35 cellular contexts compared by ENCODE assay signal in genomic region chr5:54995168-54995567, GRCh38. TPM values are rescaled to one million over a fixed set of nuclear protein-coding genes. Genes with fewer than 3 reads are reported as not detected.
"Had no signal": no experiment of that assay in that cellular context is flagged by ENCODE, and none has a peak within 500 bp of the region (broad histone marks: within the 10 kb centered on the region; RNA-seq: fewer than 3 reads in every experiment).

No MANE protein-coding gene starts in this region.

- H3K27ac ChIP-seq: ascending aorta, breast epithelium, cardiac muscle cell, coronary artery, dorsolateral prefrontal cortex, esophagus muscularis mucosa, foreskin keratinocyte, gastrocnemius medialis, heart left ventricle, WERI-Rb-1 had no signal

- ATAC-seq: activated CD4-positive, alpha-beta T cell treated with anti-CD3 and anti-CD28 coated beads for 36 hours; activated CD4-positive, CD25-positive, alpha-beta regulatory T cell treated with anti-CD3 and anti-CD28 coated beads, Interleukin-2, amount 50 U/mL, for 24 hours; activated naive CD4-positive, alpha-beta T cell treated with anti-CD3 and anti-CD28 coated beads, Interleukin-2, amount 50 U/mL, for 72 hours; activated T-cell treated with anti-CD3 and anti-CD28 coated beads, Interleukin-2, amount 50 U/mL, for 72 hours; foreskin keratinocyte; gastrocnemius medialis; heart left ventricle; T-helper 17 cell had no signal

- H3K4me3 ChIP-seq: ascending aorta, breast epithelium, cardiac muscle cell, coronary artery, dorsolateral prefrontal cortex, esophagus muscularis mucosa, gastrocnemius medialis, heart left ventricle had no signal

- H3K36me3 ChIP-seq: ascending aorta, breast epithelium, cardiac muscle cell, esophagus muscularis mucosa, gastrocnemius medialis, heart left ventricle, WERI-Rb-1 had no signal

- H3K27ac Mint-ChIP-seq: activated B cell treated with CpG ODN at 0.5 μM for 24 hours; activated CD4-positive, alpha-beta T cell treated with anti-CD3 and anti-CD28 coated beads for 36 hours; activated CD4-positive, alpha-beta T cell treated with anti-CD3 and anti-CD28 coated beads, Interleukin-2, amount 10 ng/mL, durations not matched to agents 7 days and 5 days; activated naive CD4-positive, alpha-beta T cell treated with anti-CD3 and anti-CD28 coated beads, Interleukin-2, amount 10 ng/mL, durations not matched to agents 7 days and 5 days; activated naive CD4-positive, alpha-beta T cell treated with anti-CD3 and anti-CD28 coated beads, Interleukin-2, amount 50 U/mL, for 72 hours; activated T-cell treated with anti-CD3 and anti-CD28 coated beads, Interleukin-2, amount 50 U/mL, for 24 hours; activated T-cell treated with anti-CD3 and anti-CD28 coated beads, Interleukin-2, amount 50 U/mL, for 72 hours; brain; dendritic cell treated with granulocyte-macrophage colony-stimulating factor and Interleukin-4, amounts not matched to agents 40 ng/mL and 50 ng/mL, for 4 days; T-helper 17 cell; T-helper 2 cell treated with Interferon-gamma antibody and Interleukin-4, amounts not matched to agents 5 μg/mL and 100 μg/mL, for 36 hours had no signal

- H3K4me1 Mint-ChIP-seq: activated B cell treated with CpG ODN at 0.5 μM for 24 hours, brain had no signal

- DNase-seq: activated B cell treated with CpG ODN at 0.5 μM for 24 hours; activated CD4-positive, alpha-beta T cell treated with anti-CD3 and anti-CD28 coated beads for 36 hours; activated CD4-positive, alpha-beta T cell treated with anti-CD3 and anti-CD28 coated beads, Interleukin-2, amount 10 ng/mL, durations not matched to agents 7 days and 5 days; activated CD4-positive, alpha-beta T cell treated with anti-CD3 and anti-CD28 coated beads, Interleukin-2, amount 50 U/mL, for 4 hours; activated CD8-positive, alpha-beta memory T cell treated with anti-CD3 and anti-CD28 coated beads, Interleukin-2, amount 50 U/mL, for 48 hours; activated gamma-delta T cell; activated naive CD4-positive, alpha-beta T cell; activated naive CD4-positive, alpha-beta T cell treated with anti-CD3 and anti-CD28 coated beads, Interleukin-2, amount 10 ng/mL, durations not matched to agents 7 days and 5 days; activated naive CD8-positive, alpha-beta T cell treated with anti-CD3 and anti-CD28 coated beads, Interleukin-2, amount 10 ng/mL, durations not matched to agents 7 days and 5 days; activated T-cell treated with anti-CD3 and anti-CD28 coated beads for 4 hours; activated T-cell treated with anti-CD3 and anti-CD28 coated beads, Interleukin-2, amount 50 U/mL, for 24 hours; activated T-cell treated with anti-CD3 and anti-CD28 coated beads, Interleukin-2, amount 50 U/mL, for 72 hours; central memory CD4-positive, alpha-beta T cell; dorsolateral prefrontal cortex; effector memory CD4-positive, alpha-beta T cell; erythroblast; foreskin keratinocyte; gastrocnemius medialis; glutamatergic neuron; heart left ventricle; T-helper 1 cell; T-helper 17 cell; T1000; WERI-Rb-1 had no signal

- H3K9me3 ChIP-seq: ascending aorta, breast epithelium, esophagus muscularis mucosa, gastrocnemius medialis, heart left ventricle had no signal

- H3K36me3 Mint-ChIP-seq: brain had no signal

- H3K27me3 Mint-ChIP-seq: activated CD4-positive, alpha-beta T cell treated with anti-CD3 and anti-CD28 coated beads for 36 hours; activated naive CD8-positive, alpha-beta T cell treated with anti-CD3 and anti-CD28 coated beads, Interleukin-2, amount 10 ng/mL, durations not matched to agents 7 days and 5 days; activated T-cell treated with anti-CD3 and anti-CD28 coated beads, Interleukin-2, amount 50 U/mL, for 24 hours; dendritic cell treated with granulocyte-macrophage colony-stimulating factor and Interleukin-4, amounts not matched to agents 40 ng/mL and 50 ng/mL, for 4 days; T-helper 17 cell had no signal

- H3K27me3 ChIP-seq: ascending aorta, breast epithelium, cardiac muscle cell, esophagus muscularis mucosa, foreskin keratinocyte, gastrocnemius medialis had no signal

- H3K4me3 Mint-ChIP-seq: activated B cell treated with CpG ODN at 0.5 μM for 24 hours; activated CD4-positive, alpha-beta T cell treated with anti-CD3 and anti-CD28 coated beads for 36 hours; activated CD4-positive, alpha-beta T cell treated with anti-CD3 and anti-CD28 coated beads, Interleukin-2, amount 10 ng/mL, durations not matched to agents 7 days and 5 days; activated naive CD4-positive, alpha-beta T cell treated with anti-CD3 and anti-CD28 coated beads, Interleukin-2, amount 10 ng/mL, durations not matched to agents 7 days and 5 days; activated naive CD8-positive, alpha-beta T cell treated with anti-CD3 and anti-CD28 coated beads, Interleukin-2, amount 10 ng/mL, durations not matched to agents 7 days and 5 days; activated T-cell treated with anti-CD3 and anti-CD28 coated beads, Interleukin-2, amount 50 U/mL, for 24 hours; activated T-cell treated with anti-CD3 and anti-CD28 coated beads, Interleukin-2, amount 50 U/mL, for 72 hours; brain; dendritic cell treated with granulocyte-macrophage colony-stimulating factor and Interleukin-4, amounts not matched to agents 40 ng/mL and 50 ng/mL, for 4 days; T-helper 17 cell; T-helper 2 cell treated with Interferon-gamma antibody and Interleukin-4, amounts not matched to agents 5 μg/mL and 100 μg/mL, for 36 hours had no signal

- H3K9me3 Mint-ChIP-seq: activated T-cell treated with anti-CD3 and anti-CD28 coated beads, Interleukin-2, amount 50 U/mL, for 24 hours; brain; dendritic cell treated with granulocyte-macrophage colony-stimulating factor and Interleukin-4, amounts not matched to agents 40 ng/mL and 50 ng/mL, for 4 days had no signal

- H3K4me1 ChIP-seq: ascending aorta, breast epithelium, esophagus muscularis mucosa, gastrocnemius medialis, heart left ventricle had no signal

RNA-seq across cellular contexts. Expression of gene ESM1, which starts 9.8 kb away (rescaled TPM):
- total RNA-seq: activated B cell treated with CpG ODN at 0.5 μM for 24 hours; activated CD4-positive, alpha-beta T cell treated with anti-CD3 and anti-CD28 coated beads for 36 hours; activated CD4-positive, alpha-beta T cell treated with anti-CD3 and anti-CD28 coated beads, Interleukin-2, amount 10 ng/mL, durations not matched to agents 7 days and 5 days; activated naive CD4-positive, alpha-beta T cell treated with anti-CD3 and anti-CD28 coated beads, Interleukin-2, amount 50 U/mL, for 72 hours; ascending aorta; T-helper 17 cell had no signal

RNA-seq across cellular contexts. Expression of gene GZMK, which starts 28.9 kb away (rescaled TPM):
- total RNA-seq: activated B cell treated with CpG ODN at 0.5 μM for 24 hours; activated CD4-positive, alpha-beta T cell treated with anti-CD3 and anti-CD28 coated beads for 36 hours; ascending aorta; cardiac muscle cell; cerebellum; foreskin keratinocyte had no signal
- polyA plus RNA-seq: cardiac muscle cell, foreskin keratinocyte had no signal
